ENCODE assay signal across 8 cellular contexts in genomic region chr14:35140718-35141581, GRCh38. TPM values are rescaled to one million over a fixed set of nuclear protein-coding genes. Genes with fewer than 3 reads are reported as not detected.
DNase-seq lines count a peak whose midpoint lies in the region; ATAC-seq and TF ChIP-seq lines count a peak whose summit lies in the region.

No MANE protein-coding gene starts in this region.

- ATAC-seq in IMR-90 (ENCODE audit: low read depth) (peak; percentile 62; the same call in 1 of the 2 replicates), T-cell (replicated peaks in 1 of 4) (peak in 1 of 4 experiments; percentile 57), lower lobe of right lung (peak in 1 of 2 donors; percentile 52), left ventricle myocardium superior (no peak)

- H3K4me3 ChIP-seq in CD8-positive, alpha-beta memory T cell (ENCODE audit: low read length) = no peak overlapping the region
- H3K4me3 ChIP-seq in IMR-90 (ENCODE audit: insufficient read depth, low read depth, low read length) (no peak overlapping the region), lower lobe of right lung (no peak overlapping the region), PC-9 (no peak overlapping the region), neuronal stem cell (ENCODE audit: low read length in 2 of 2) (no peak overlapping the region), H7 (ENCODE audit: insufficient read depth, low read depth, low read length) (no peak overlapping the region)

- no peak overlapping the region for H3K18ac ChIP-seq in IMR-90 (ENCODE audit: low read depth, low read length)
- no peak overlapping the region for H3K18ac ChIP-seq in neuronal stem cell (ENCODE audit: low read length)

- H3K23ac ChIP-seq in IMR-90 (ENCODE audit: low read depth, low read length) (no peak overlapping the region), neuronal stem cell (ENCODE audit: low read depth, low read length, poor library complexity) (no peak overlapping the region)

- H3K36me3 Mint-ChIP-seq in CD8-positive, alpha-beta memory T cell = peaks cover 2 to 51% (median 5%) of the 10 kb centered on the region in 3 donors
- H3K36me3 Mint-ChIP-seq in T-cell = peaks cover 17% of the 10 kb centered on the region

- TF ChIP-seq CTCF in IMR-90 (conservative IDR thresholded peaks at IDR 0.05; ENCODE audit: low read depth, low read length) (peak; percentile 62), lower lobe of right lung (IDR thresholded peaks at IDR 0.05) (peak; percentile 54), PC-9 (conservative IDR thresholded peaks at IDR 0.05) (no peak)

- H3K14ac ChIP-seq in IMR-90 (replicated peaks; ENCODE audit: low read depth, low read length) (no peak overlapping the region), neuronal stem cell (ENCODE audit: low read length) (no peak overlapping the region)

- H3K79me1 ChIP-seq in IMR-90 (ENCODE audit: low read depth in 1 of 2, low read length in 2 of 2) (peaks cover 18 to 28% of the 10 kb centered on the region in 2 experiments), neuronal stem cell (ENCODE audit: low read depth, low read length) (peaks cover 3% of the 10 kb centered on the region)

- H3K79me2 ChIP-seq in PC-9 (ENCODE audit: low read depth) = no peaks in the 10 kb centered on the region

- H3F3A ChIP-seq in PC-9 (ENCODE audit: insufficient read depth, low read depth) = no peaks in the 10 kb centered on the region

- no peak overlapping the region for H2AK5ac ChIP-seq in IMR-90 (ENCODE audit: low read depth, low read length)
- no peak overlapping the region for H2AK5ac ChIP-seq in neuronal stem cell (ENCODE audit: low read depth, low read length)

- no peaks in the 10 kb centered on the region for H3K9me2 ChIP-seq in PC-9 (ENCODE audit: insufficient read depth)

- H3K27me3 Mint-ChIP-seq in CD8-positive, alpha-beta memory T cell = no peaks in the 10 kb centered on the region
- no peaks in the 10 kb centered on the region for H3K27me3 Mint-ChIP-seq in T-cell

- in situ Hi-C loops in IMR-90 (cut with MboI; ENCODE audit: low sequenced_read_pairs) = loop anchor here (10.0 to 25.0 kb wide), 2 partner anchors 544 to 671 kb away; partner anchors contain the start of gene RALGAPA1

- H3K9me3 Mint-ChIP-seq in CD8-positive, alpha-beta memory T cell = no peaks in the 10 kb centered on the region
- no peaks in the 10 kb centered on the region for H3K9me3 Mint-ChIP-seq in T-cell

- peak in 2 of 5 donors; percentile 20 to 30 for DNase-seq in CD8-positive, alpha-beta memory T cell
- DNase-seq in IMR-90 = peak; percentile 52
- no peak for DNase-seq in T-cell
- no peak for DNase-seq in lower lobe of right lung
- no peak for DNase-seq in PC-9
- DNase-seq in neuronal stem cell (ENCODE audit: low spot score) = no peak
- no peak for DNase-seq in left ventricle myocardium superior
- DNase-seq in H7 = no peak

- H3K9ac ChIP-seq in IMR-90 (ENCODE audit: low read depth, low read length) = no peak overlapping the region
- H3K9ac ChIP-seq in neuronal stem cell (ENCODE audit: low read depth, low read length, poor library complexity) = no peak overlapping the region

- H3K4me2 ChIP-seq in IMR-90 (ENCODE audit: low read depth, low read length) = no peak overlapping the region
- H3K4me2 ChIP-seq in PC-9 = no peak overlapping the region
- H3K4me2 ChIP-seq in neuronal stem cell (ENCODE audit: insufficient read depth, low read length, poor library complexity, severe bottlenecking) = no peak overlapping the region

- TF ChIP-seq RAD21 in IMR-90 (IDR thresholded peaks at IDR 0.05; ENCODE audit: low read length) = peak; percentile 64

- H3K9me1 ChIP-seq in IMR-90 (ENCODE audit: insufficient read depth, low read length) = peaks cover 4% of the 10 kb centered on the region; the same call in 1 of the 2 replicates

- H2BK120ac ChIP-seq in IMR-90 (ENCODE audit: low read depth, low read length) (no peak overlapping the region), neuronal stem cell (ENCODE audit: low read depth, low read length) (no peak overlapping the region)

- peak overlapping the region in 7 of 8 donors; percentile 41 to 87 (median 71) for H3K27ac Mint-ChIP-seq in CD8-positive, alpha-beta memory T cell
- H3K27ac Mint-ChIP-seq in T-cell = peak overlapping the region; percentile 35 to 80

- TF ChIP-seq POLR2A in IMR-90 (IDR thresholded peaks at IDR 0.05; ENCODE audit: low read depth, low read length) = no peak

- CTCF ChIA-PET in CD8-positive, alpha-beta memory T cell (lab: Charles Lee) = interaction anchor here (0.7 to 15.7 kb wide), 15 partner anchors 10 to 545 kb away, joined by 3 to 273 read pairs (median 5); partner anchors contain the start of genes NFKBIA and PPP2R3C
- CTCF ChIA-PET in IMR-90 (lab: Yijun Ruan, JAX) (interaction anchor here (0.8 to 2.3 kb wide), 4 partner anchors 15 to 275 kb away, joined by 4 to 9 read pairs (median 6); no protein-coding TSS in a partner anchor), T-cell (lab: Charles Lee) (interaction anchor here (0.5 to 9.9 kb wide), 47 partner anchors 8 to 1456 kb away, joined by 3 to 127 read pairs (median 4); partner anchors contain the start of genes FAM177A1 (in 1 of the 2), PPP2R3C (in 1 of the 2), PRORP (in 1 of the 2) and PSMA6 (in 1 of the 2)), PC-9 (lab: Charles Lee) (no interaction called here)

- H3K9me3 ChIP-seq in CD8-positive, alpha-beta memory T cell (ENCODE audit: low read length) = no peaks in the 10 kb centered on the region
- H3K9me3 ChIP-seq in IMR-90 (ENCODE audit: control insufficient read depth, insufficient read depth, low read length) (no peaks in the 10 kb centered on the region), lower lobe of right lung (no peaks in the 10 kb centered on the region), PC-9 (ENCODE audit: insufficient read depth, low read depth) (no peaks in the 10 kb centered on the region), neuronal stem cell (replicated peaks in 1 of 2; ENCODE audit: control insufficient read depth in 2 of 2, insufficient read depth in 1 of 2, low read depth in 1 of 2, low read length in 2 of 2) (no peaks in the 10 kb centered on the region)

- H3K4me3 Mint-ChIP-seq in CD8-positive, alpha-beta memory T cell = no peak overlapping the region
- H3K4me3 Mint-ChIP-seq in T-cell = no peak overlapping the region

- BruUV-seq in IMR-90 (replicated peaks; lab: Mats Ljungman, UMichigan) = no TSS peak
- BruUV-seq in PC-9 (replicated peaks; lab: Mats Ljungman, UMichigan) = no TSS peak

- H4K8ac ChIP-seq in IMR-90 (ENCODE audit: low read depth in 2 of 2, low read length in 2 of 2) = no peak overlapping the region
- H4K8ac ChIP-seq in neuronal stem cell (ENCODE audit: low read depth, low read length) = no peak overlapping the region

- no peak overlapping the region for H3K27ac ChIP-seq in CD8-positive, alpha-beta memory T cell (ENCODE audit: low read depth, low read length)
- H3K27ac ChIP-seq in IMR-90 (ENCODE audit: insufficient read depth, low read length) (no peak overlapping the region), lower lobe of right lung (no peak overlapping the region), PC-9 (no peak overlapping the region), neuronal stem cell (replicated peaks; ENCODE audit: low read length) (no peak overlapping the region)

- H2BK15ac ChIP-seq in IMR-90 (ENCODE audit: low read depth, low read length) = no peak overlapping the region
- no peak overlapping the region for H2BK15ac ChIP-seq in neuronal stem cell (ENCODE audit: low read length)

- no peak overlapping the region for H4K91ac ChIP-seq in IMR-90 (ENCODE audit: insufficient read depth, low read depth, low read length)
- H4K91ac ChIP-seq in neuronal stem cell (ENCODE audit: low read depth, low read length, poor library complexity) = no peak overlapping the region

- H2BK5ac ChIP-seq in IMR-90 (ENCODE audit: low read depth, low read length, poor library complexity, severe bottlenecking) = no peak overlapping the region
- no peak overlapping the region for H2BK5ac ChIP-seq in neuronal stem cell (ENCODE audit: low read length)

- no peaks in the 10 kb centered on the region for H3K36me3 ChIP-seq in CD8-positive, alpha-beta memory T cell (ENCODE audit: insufficient read depth, low read length)
- peaks cover 9% of the 10 kb centered on the region; the same call in 1 of the 2 replicates for H3K36me3 ChIP-seq in IMR-90 (ENCODE audit: control insufficient read depth, insufficient read depth, low read length)
- H3K36me3 ChIP-seq in lower lobe of right lung = peaks cover 14% of the 10 kb centered on the region
- no peaks in the 10 kb centered on the region for H3K36me3 ChIP-seq in PC-9 (ENCODE audit: low read depth)
- peaks cover under 1 to 2% of the 10 kb centered on the region in 2 donors for H3K36me3 ChIP-seq in neuronal stem cell (replicated peaks in 1 of 2; ENCODE audit: control insufficient read depth in 2 of 2, insufficient read depth in 2 of 2, low read length in 2 of 2)
- no peaks in the 10 kb centered on the region for H3K36me3 ChIP-seq in H7 (replicated peaks; ENCODE audit: control insufficient read depth, insufficient read depth, low read length)

- H3K4ac ChIP-seq in IMR-90 (ENCODE audit: low read depth, low read length) (no peak overlapping the region), neuronal stem cell (ENCODE audit: low read length) (no peak overlapping the region)

- no peak overlapping the region for H3K56ac ChIP-seq in IMR-90 (ENCODE audit: extremely low read depth, insufficient read depth, low read length)

- no peak overlapping the region for H2AK9ac ChIP-seq in IMR-90 (replicated peaks; ENCODE audit: low read depth, low read length, poor library complexity)

- peaks cover 3% of the 10 kb centered on the region for H3K4me1 ChIP-seq in CD8-positive, alpha-beta memory T cell (ENCODE audit: insufficient read depth, low read length)
- no peaks in the 10 kb centered on the region for H3K4me1 ChIP-seq in IMR-90 (ENCODE audit: control insufficient read depth, insufficient read depth, low read length)
- H3K4me1 ChIP-seq in lower lobe of right lung = no peaks in the 10 kb centered on the region
- H3K4me1 ChIP-seq in PC-9 (replicated peaks; ENCODE audit: insufficient read depth) = no peaks in the 10 kb centered on the region
- no peaks in the 10 kb centered on the region for H3K4me1 ChIP-seq in neuronal stem cell (ENCODE audit: control insufficient read depth in 2 of 2, insufficient read depth in 1 of 2, low read depth in 1 of 2, low read length in 2 of 2)

- peaks cover 7 to 32% (median 19%) of the 10 kb centered on the region in 3 donors for H3K4me1 Mint-ChIP-seq in CD8-positive, alpha-beta memory T cell
- H3K4me1 Mint-ChIP-seq in T-cell = peaks cover 24 to 34% (median 24%) of the 10 kb centered on the region in 3 donors

- H4K5ac ChIP-seq in IMR-90 (ENCODE audit: low read depth, low read length) = no peak overlapping the region

- dilution Hi-C loops in IMR-90 (cut with HindIII; ENCODE audit: low sequenced_read_pairs, unreplicated experiment) = no loop called here

- no peak overlapping the region for H2BK20ac ChIP-seq in IMR-90 (ENCODE audit: low read depth, low read length)

- H3K27me3 ChIP-seq in CD8-positive, alpha-beta memory T cell (ENCODE audit: insufficient read depth, low read length, poor library complexity, severe bottlenecking) = no peaks in the 10 kb centered on the region
- H3K27me3 ChIP-seq in IMR-90 (ENCODE audit: control insufficient read depth, insufficient read depth, low read length) (no peaks in the 10 kb centered on the region), lower lobe of right lung (ENCODE audit: low read depth) (no peaks in the 10 kb centered on the region), PC-9 (ENCODE audit: insufficient read depth, low read depth) (no peaks in the 10 kb centered on the region), neuronal stem cell (ENCODE audit: control insufficient read depth in 3 of 3, insufficient read depth in 3 of 3, low read depth in 1 of 3, low read length in 3 of 3) (no peaks in the 10 kb centered on the region), H7 (ENCODE audit: control insufficient read depth, insufficient read depth, low read length) (no peaks in the 10 kb centered on the region)

- intact Hi-C loops in IMR-90 (cut with micrococcal nuclease) = loop anchor here (1.0 to 5.0 kb wide), 4 partner anchors 71 to 546 kb away; no protein-coding TSS in a partner anchor
- intact Hi-C loops in lower lobe of right lung (cut with DNase I) = loop anchor here (5.0 kb wide), 1 partner anchor 271 kb away; no protein-coding TSS in a partner anchor
- intact Hi-C loops in PC-9 (cut with micrococcal nuclease; ENCODE audit: unreplicated experiment) = no loop called here
- intact Hi-C loops in left ventricle myocardium superior (cut with micrococcal nuclease) = loop anchor here (5.0 kb wide), 1 partner anchor 276 kb away; no protein-coding TSS in a partner anchor

- no peak overlapping the region for H2AFZ ChIP-seq in IMR-90 (replicated peaks; ENCODE audit: low read length, poor library complexity)
- no peak overlapping the region for H2AFZ ChIP-seq in PC-9
- H2AFZ ChIP-seq in neuronal stem cell (ENCODE audit: low read length) = no peak overlapping the region

- H2BK12ac ChIP-seq in neuronal stem cell (ENCODE audit: low read length) = no peak overlapping the region

- no peaks in the 10 kb centered on the region for H4K20me1 ChIP-seq in IMR-90 (ENCODE audit: insufficient read depth, low read length)
- H4K20me1 ChIP-seq in PC-9 (ENCODE audit: insufficient read depth) = no peaks in the 10 kb centered on the region

- POLR2A ChIA-PET in CD8-positive, alpha-beta memory T cell (lab: Charles Lee) = interaction anchor here (1.1 to 3.1 kb wide), 2 partner anchors 263 to 265 kb away, joined by 3 to 21 read pairs; partner anchors contain the start of gene NFKBIA
- POLR2A ChIA-PET in IMR-90 (lab: Charles Lee; ENCODE audit: unreplicated experiment) = interaction anchor here (0.7 kb wide), 1 partner anchor 174 kb away, joined by 10 read pairs; no protein-coding TSS in a partner anchor
- POLR2A ChIA-PET in T-cell (lab: Charles Lee) = interaction anchor here (0.6 to 2.2 kb wide), 13 partner anchors 34 to 832 kb away, joined by 3 to 18 read pairs (median 3); partner anchors contain the start of genes NFKBIA (in 2 of the 2) and FAM177A1 (in 1 of the 2)
- POLR2A ChIA-PET in PC-9 (lab: Charles Lee; ENCODE audit: unreplicated experiment) = no interaction called here

- no CpG with 5 or more reads among the region's 2 CpGs for WGBS in IMR-90 (ENCODE audit: extremely low coverage in 2 of 2, insufficient read length in 1 of 2), 2 experiments
- WGBS in neuronal stem cell (ENCODE audit: extremely low coverage in 2 of 2, insufficient read length in 2 of 2, insufficient replicate concordance in 1 of 2), 2 donors = no CpG with 5 or more reads among the region's 2 CpGs

RNA-seq across cellular contexts. Expression of gene PRORP, which starts 18.6 kb away (rescaled TPM):
- 10 to 100 TPM; 36.2 to 39.9 TPM for total RNA-seq in CD8-positive, alpha-beta memory T cell
- 59.2 TPM for polyA plus RNA-seq in CD8-positive, alpha-beta memory T cell
- total RNA-seq in IMR-90 (2012; rRNA removed) (41.1 and 50.5 TPM in 2 replicates), T-cell (10 to 100 TPM; 31.9 to 43.3 (median 35.9) TPM), lower lobe of right lung (22.4 TPM), PC-9 (2021) (18.2 and 24.7 TPM in 2 replicates), left ventricle myocardium superior (17.0 TPM)
- polyA plus RNA-seq in IMR-90 (2012; rRNA removed) = 18.0 and 19.2 TPM in 2 replicates
- 7.0 and 14.9 TPM in 2 replicates for polyA plus RNA-seq in IMR-90 (2012; cell fraction: cytosol; rRNA removed)
- polyA plus RNA-seq in IMR-90 (2012; cell fraction: nucleus; rRNA removed; ENCODE audit: low replicate concordance) = 12.4 and 42.4 TPM in 2 replicates
- polyA plus RNA-seq in neuronal stem cell (2013, experiment 1 of 2) = 25.4 TPM
- 25.2 TPM for polyA plus RNA-seq in neuronal stem cell (2013, experiment 2 of 2)
- 56.1 and 62.7 TPM in 2 replicates for total RNA-seq in H7 (2014; rRNA removed; shearing (Covaris generic))

RNA-seq across cellular contexts. Expression of gene PPP2R3C, which starts 19.2 kb away (rescaled TPM):
- 10 to 100 TPM; 46.9 to 48.1 TPM for total RNA-seq in CD8-positive, alpha-beta memory T cell
- 78.6 TPM for polyA plus RNA-seq in CD8-positive, alpha-beta memory T cell
- total RNA-seq in IMR-90 (2012; rRNA removed) (17.0 and 31.1 TPM in 2 replicates), T-cell (10 to 100 TPM; 28.1 to 40.5 (median 32.9) TPM), lower lobe of right lung (41.4 TPM), PC-9 (2021) (13.3 and 15.4 TPM in 2 replicates), left ventricle myocardium superior (24.7 TPM)
- polyA plus RNA-seq in IMR-90 (2012; rRNA removed) = 13.0 and 15.9 TPM in 2 replicates
- 2.2 and 3.3 TPM in 2 replicates for polyA plus RNA-seq in IMR-90 (2012; cell fraction: cytosol; rRNA removed)
- polyA plus RNA-seq in IMR-90 (2012; cell fraction: nucleus; rRNA removed; ENCODE audit: low replicate concordance) = 1.8 and 10.6 TPM in 2 replicates
- 34.7 TPM for polyA plus RNA-seq in neuronal stem cell (2013, experiment 1 of 2)
- 33.9 TPM for polyA plus RNA-seq in neuronal stem cell (2013, experiment 2 of 2)
- total RNA-seq in H7 (2014; rRNA removed; shearing (Covaris generic)) = 28.8 and 32.3 TPM in 2 replicates
